ENCODE assay signal across 8 cellular contexts in the genomic region with DNA sequence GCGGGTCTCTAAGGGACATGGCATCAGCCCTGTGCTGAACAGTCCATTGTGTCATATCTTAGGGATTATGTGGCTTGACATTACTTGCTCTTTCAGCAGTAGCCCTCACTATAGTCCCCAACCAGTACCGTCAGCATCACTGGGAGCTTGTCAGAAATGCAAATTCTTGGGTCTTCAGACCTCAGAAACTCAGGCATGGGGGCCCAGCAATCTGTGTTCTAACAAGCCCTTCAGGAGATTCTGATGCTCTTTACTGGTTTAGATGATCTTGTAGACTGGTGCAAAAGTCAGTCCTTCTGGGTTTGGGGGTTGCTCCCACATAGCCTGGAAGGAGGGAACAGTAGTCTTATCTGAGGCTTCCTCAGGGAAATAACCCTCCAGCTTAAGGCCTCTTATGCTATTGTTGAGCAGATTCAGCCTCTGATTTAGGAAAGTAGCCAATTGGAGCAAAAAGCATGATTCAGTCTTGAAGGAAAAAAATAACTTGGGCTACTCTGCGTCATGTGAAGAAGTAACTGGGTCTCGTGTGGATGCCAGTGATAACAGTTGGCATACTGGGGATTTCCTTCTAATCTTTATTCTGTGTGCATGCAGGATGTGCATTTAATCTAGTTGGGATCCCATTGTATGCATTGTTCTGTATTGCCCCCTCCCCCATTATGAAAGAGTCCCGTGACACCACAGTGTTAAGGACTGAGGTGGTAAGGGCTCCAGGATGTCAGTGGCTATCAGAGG. TPM values are rescaled to one million over a fixed set of nuclear protein-coding genes. Genes with fewer than 3 reads are reported as not detected.
DNase-seq lines count a peak whose midpoint lies in the region; ATAC-seq and TF ChIP-seq lines count a peak whose summit lies in the region.

No MANE protein-coding gene starts in this region.

- H3K27ac ChIP-seq in Panc1 (ENCODE audit: low read length) (peak overlapping the region; percentile 46), cardiac muscle cell (peak overlapping the region; percentile 60), skin epidermis (peak overlapping the region in 15 of 21 experiments; percentile 34 to 80 (median 65))
- no peak overlapping the region for H3K27ac ChIP-seq in CD8-positive, alpha-beta memory T cell (ENCODE audit: low read depth, low read length)

- no peaks in the 10 kb centered on the region for H3K9me3 Mint-ChIP-seq in CD8-positive, alpha-beta memory T cell

- TF ChIP-seq CTCF in Panc1 (IDR thresholded peaks at IDR 0.05), result no peak
- TF ChIP-seq CTCF in cardiac muscle cell (IDR thresholded peaks at IDR 0.05; ENCODE audit: low read depth, low read length), result no peak

- H3K4me1 ChIP-seq in Panc1 (ENCODE audit: control insufficient read depth, insufficient read depth, low read length) (peaks cover 29% of the 10 kb centered on the region), cardiac muscle cell (ENCODE audit: low read depth) (peaks cover 14% of the 10 kb centered on the region)
- H3K4me1 ChIP-seq in CD8-positive, alpha-beta memory T cell (ENCODE audit: insufficient read depth, low read length), result peaks cover 8% of the 10 kb centered on the region

- CTCF ChIA-PET in Panc1 (lab: Charles Lee), result no interaction called here
- CTCF ChIA-PET in CD8-positive, alpha-beta memory T cell (lab: Charles Lee), result interaction anchor here (1.4 kb wide), 1 partner anchor 23 kb away, joined by 3 read pairs; no protein-coding TSS in a partner anchor

- POLR2A ChIA-PET in Panc1 (lab: Charles Lee), result no interaction called here
- POLR2A ChIA-PET in CD8-positive, alpha-beta memory T cell (lab: Charles Lee), result no interaction called here

- BruUV-seq in Panc1 (replicated peaks; lab: Mats Ljungman, UMichigan), result no TSS peak

- H3K27me3 Mint-ChIP-seq in CD8-positive, alpha-beta memory T cell, result peaks cover 0 to 1% of the 10 kb centered on the region in 2 donors

- no peak overlapping the region for H3K4me3 ChIP-seq in Panc1 (ENCODE audit: low read depth in 2 of 2, low read length in 2 of 2)
- no peak overlapping the region for H3K4me3 ChIP-seq in cardiac muscle cell
- H3K4me3 ChIP-seq in skin epidermis, result no peak overlapping the region
- H3K4me3 ChIP-seq in CD8-positive, alpha-beta memory T cell (ENCODE audit: low read length), result no peak overlapping the region

- H3K27me3 ChIP-seq in Panc1 (ENCODE audit: control insufficient read depth, insufficient read depth, low read length) (no peaks in the 10 kb centered on the region), cardiac muscle cell (no peaks in the 10 kb centered on the region)
- no peaks in the 10 kb centered on the region for H3K27me3 ChIP-seq in CD8-positive, alpha-beta memory T cell (ENCODE audit: insufficient read depth, low read length, poor library complexity, severe bottlenecking)

- ATAC-seq in GM19397 (IDR thresholded peaks at IDR 0.05; ENCODE audit: unreplicated experiment) (peak; percentile 53), Panc1 (peak; percentile 37; the same call in 1 of the 2 replicates), HG03378 (IDR thresholded peaks at IDR 0.05; ENCODE audit: unreplicated experiment) (no peak)

- intact Hi-C loops in Panc1 (cut with micrococcal nuclease; ENCODE audit: unreplicated experiment), result no loop called here

- H3K36me3 Mint-ChIP-seq in CD8-positive, alpha-beta memory T cell, result peaks cover 0 to 4% (median 4%) of the 10 kb centered on the region in 3 donors

- H3K9me3 ChIP-seq in Panc1 (ENCODE audit: control insufficient read depth, insufficient read depth, low read depth, low read length) (no peaks in the 10 kb centered on the region), cardiac muscle cell (ENCODE audit: low read depth) (no peaks in the 10 kb centered on the region)
- H3K9me3 ChIP-seq in CD8-positive, alpha-beta memory T cell (ENCODE audit: low read length), result no peaks in the 10 kb centered on the region

- H3K27ac Mint-ChIP-seq in CD8-positive, alpha-beta memory T cell, result no peak overlapping the region

- DNase-seq in Panc1 (ENCODE audit: low read depth, low spot score), result no peak
- DNase-seq in cardiac muscle cell (ENCODE audit: low read depth in 1 of 2, low spot score in 1 of 2), result peak in 1 of 2 donors; percentile 94
- DNase-seq in activated gamma-delta T cell (lab: John Stamatoyannopoulos, UW), result no peak
- DNase-seq in stimulated activated CD8-positive, alpha-beta memory T cell treated with anti-CD3 and anti-CD28 coated beads, Interleukin-4, amount 100 ng/mL, for 48 hours, result no peak
- DNase-seq in CD8-positive, alpha-beta memory T cell, result no peak

- H3K4me1 Mint-ChIP-seq in CD8-positive, alpha-beta memory T cell, result peaks cover 24 to 61% (median 36%) of the 10 kb centered on the region in 3 donors

- H3K4me3 Mint-ChIP-seq in CD8-positive, alpha-beta memory T cell, result no peak overlapping the region

- H3K36me3 ChIP-seq in Panc1 (ENCODE audit: control insufficient read depth, insufficient read depth, low read length) (no peaks in the 10 kb centered on the region), cardiac muscle cell (no peaks in the 10 kb centered on the region)
- H3K36me3 ChIP-seq in CD8-positive, alpha-beta memory T cell (ENCODE audit: insufficient read depth, low read length), result no peaks in the 10 kb centered on the region

- in situ Hi-C loops in Panc1 (cut with HindIII; ENCODE audit: low pct_unique_long_range_greater_than_20kb, low sequenced_read_pairs), result no loop called here

RNA-seq across cellular contexts. Expression of a gene that starts 38.9 kb away (rescaled TPM):
- total RNA-seq in Panc1 (2021; ENCODE audit: unreplicated experiment), result 38.4 TPM
- 36.8 TPM for polyA plus RNA-seq in Panc1 (2012; ENCODE audit: insufficient read length)
- 66.4 and 74.5 TPM in 2 replicates for total RNA-seq in cardiac muscle cell
- polyA plus RNA-seq in cardiac muscle cell, result 28.6 and 37.3 TPM in 2 replicates
- 10 to 100 TPM; 19.7 to 20.0 TPM for total RNA-seq in CD8-positive, alpha-beta memory T cell
- polyA plus RNA-seq in CD8-positive, alpha-beta memory T cell, result 10.4 TPM
